15 cellular contexts compared by ENCODE assay signal in the genomic region with DNA sequence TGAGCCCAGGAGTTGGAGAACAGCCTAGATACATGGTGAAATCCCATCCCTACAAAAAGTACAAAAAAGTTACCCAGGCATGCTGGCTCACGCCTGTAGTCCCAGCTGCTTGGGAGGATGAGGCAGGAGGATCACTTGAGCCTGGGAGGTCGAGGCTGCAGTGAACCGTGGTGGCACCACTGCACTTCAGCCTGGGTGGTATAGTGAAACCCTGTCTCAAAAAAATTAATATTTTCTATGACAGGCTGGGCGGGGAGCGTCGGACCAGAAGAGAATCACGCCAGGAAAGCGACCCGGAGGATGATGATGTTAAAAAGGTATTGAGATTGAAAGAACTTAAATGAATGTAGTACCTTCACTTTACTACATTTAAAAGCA. TPM values are rescaled to one million over a fixed set of nuclear protein-coding genes. Genes with fewer than 3 reads are reported as not detected.
DNase-seq lines count a peak whose midpoint lies in the region; ATAC-seq, FAIRE-seq and TF ChIP-seq lines count a peak whose summit lies in the region.
"Had no signal": no experiment of that assay in that cellular context is flagged by ENCODE, and none has a peak within 500 bp of the region (broad histone marks: within the 10 kb centered on the region; RNA-seq: fewer than 3 reads in every experiment).

No MANE protein-coding gene starts in this region.

- ATAC-seq in RWPE2 (ENCODE audit: low read depth), result no peak
- ATAC-seq: heart left ventricle had no signal

- H3K27ac ChIP-seq in RWPE2 (ENCODE audit: poor library complexity, severe bottlenecking) (peak overlapping the region; percentile 80), right atrium auricular region (no peak overlapping the region)
- H3K27ac ChIP-seq: prostate gland had no signal

- H3K4me1 Mint-ChIP-seq in endothelial cell (ENCODE audit: unreplicated experiment), result peaks cover 31% of the 10 kb centered on the region

- H3K4me2 ChIP-seq in skeletal muscle satellite cell (ENCODE audit: low read length), result peak overlapping the region; percentile 83

- no peaks in the 10 kb centered on the region for H3K9me3 Mint-ChIP-seq in endothelial cell (ENCODE audit: unreplicated experiment)

- TF ChIP-seq CTCF in RWPE2 (IDR thresholded peaks at IDR 0.05; ENCODE audit: poor library complexity, severe bottlenecking) (no peak), endothelial cell (IDR thresholded peaks at IDR 0.05; ENCODE audit: unreplicated experiment) (no peak), right atrium auricular region (IDR thresholded peaks at IDR 0.05) (no peak)

- H3K4me1 ChIP-seq in RWPE2 (ENCODE audit: insufficient read depth, poor library complexity, severe bottlenecking) (peaks cover 7% of the 10 kb centered on the region), skeletal muscle satellite cell (ENCODE audit: control insufficient read depth, insufficient read depth, low read length) (peaks cover 5% of the 10 kb centered on the region), right atrium auricular region (peaks cover 0 to 24% of the 10 kb centered on the region in 2 donors)
- H3K4me1 ChIP-seq: prostate gland had no signal

- no peak for FAIRE-seq in RCC 7860 (lab: Jason Lieb, UNC)
- FAIRE-seq: G401.6 had no signal

- H3K4me3 ChIP-seq in RWPE2 (ENCODE audit: severe bottlenecking) (no peak overlapping the region), skeletal muscle satellite cell (ENCODE audit: low read length) (no peak overlapping the region), right atrium auricular region (no peak overlapping the region)
- H3K4me3 ChIP-seq: prostate gland had no signal

- peak overlapping the region; percentile 100 for H3K27ac Mint-ChIP-seq in endothelial cell (ENCODE audit: unreplicated experiment)

- H3K36me3 Mint-ChIP-seq in endothelial cell (ENCODE audit: low read depth, unreplicated experiment), result peaks cover 37% of the 10 kb centered on the region

- H3K9me3 ChIP-seq in RWPE2 (ENCODE audit: severe bottlenecking) (no peaks in the 10 kb centered on the region), skeletal muscle satellite cell (replicated peaks; ENCODE audit: low read length) (no peaks in the 10 kb centered on the region), right atrium auricular region (no peaks in the 10 kb centered on the region)
- H3K9me3 ChIP-seq: heart left ventricle, prostate gland had no signal

- H3K36me3 ChIP-seq in RWPE2 (ENCODE audit: low read depth), result peaks cover 67% of the 10 kb centered on the region
- peaks cover 59% of the 10 kb centered on the region for H3K36me3 ChIP-seq in skeletal muscle satellite cell (ENCODE audit: insufficient read depth, low read length)
- H3K36me3 ChIP-seq in right atrium auricular region, result peaks cover 58% of the 10 kb centered on the region

- DNase-seq in activated CD8-positive, alpha-beta memory T cell treated with anti-CD3 and anti-CD28 coated beads, Interleukin-2, amount 50 U/mL, for 48 hours, result peak; percentile 48
- DNase-seq in activated CD8-positive, alpha-beta memory T cell treated with anti-CD3 and anti-CD28 coated beads for 24 hours, result no peak
- DNase-seq in RWPE2 (ENCODE audit: low spot score) (no peak), endothelial cell (ENCODE audit: low spot score) (no peak), RCC 7860 (ENCODE audit: low spot score) (no peak), right atrium auricular region (ENCODE audit: low spot score) (no peak), NCI-H1417 (lab: John Stamatoyannopoulos, UW) (no peak)
- DNase-seq: activated CD4-positive, alpha-beta T cell treated with anti-CD3 and anti-CD28 coated beads for 1 hour; heart left ventricle; NCI-H1105 treated with DMSO at 0.1 percent for 48 hours; NCI-H524; SIG-M5 had no signal

- H3K27me3 Mint-ChIP-seq in endothelial cell (ENCODE audit: unreplicated experiment), result peaks cover 12% of the 10 kb centered on the region

- H3K4me3 Mint-ChIP-seq in endothelial cell (ENCODE audit: unreplicated experiment), result peak overlapping the region; percentile 100

- H3K9ac ChIP-seq in skeletal muscle satellite cell (ENCODE audit: low read depth, low read length), result peak overlapping the region; percentile 96

- no peaks in the 10 kb centered on the region for H3K27me3 ChIP-seq in RWPE2 (ENCODE audit: insufficient read depth, poor library complexity, severe bottlenecking)
- H3K27me3 ChIP-seq in skeletal muscle satellite cell (ENCODE audit: control insufficient read depth, insufficient read depth, low read length), result no peaks in the 10 kb centered on the region
- H3K27me3 ChIP-seq in right atrium auricular region, result no peaks in the 10 kb centered on the region
- H3K27me3 ChIP-seq: heart left ventricle had no signal

RNA-seq across cellular contexts. Expression of gene PNN, which starts 2.1 kb away (rescaled TPM):
- total RNA-seq in endothelial cell (ENCODE audit: unreplicated experiment) (128 TPM), right atrium auricular region (10 to 100 TPM; 11.4 to 13.4 TPM)
- total RNA-seq in skeletal muscle satellite cell (2012; rRNA removed), result 15.7 TPM in 2 replicates

RNA-seq across cellular contexts. Expression of gene TRAPPC6B, which starts 7.0 kb away (rescaled TPM):
- total RNA-seq in endothelial cell (ENCODE audit: unreplicated experiment), result 28.5 TPM
- total RNA-seq in skeletal muscle satellite cell (2012; rRNA removed), result 17.2 and 24.0 TPM in 2 replicates
- 10 to 100 TPM; 14.9 to 16.5 TPM for total RNA-seq in right atrium auricular region

RNA-seq across cellular contexts. Expression of gene MIA2, which starts 56.6 kb away (rescaled TPM):
- total RNA-seq in endothelial cell (ENCODE audit: unreplicated experiment) (19.8 TPM), right atrium auricular region (10 to 100 TPM; 14.2 to 34.2 TPM)
- total RNA-seq in skeletal muscle satellite cell (2012; rRNA removed), result 9.2 and 12.2 TPM in 2 replicates
